ENCODE assay signal across 13 cellular contexts in the genomic region with DNA sequence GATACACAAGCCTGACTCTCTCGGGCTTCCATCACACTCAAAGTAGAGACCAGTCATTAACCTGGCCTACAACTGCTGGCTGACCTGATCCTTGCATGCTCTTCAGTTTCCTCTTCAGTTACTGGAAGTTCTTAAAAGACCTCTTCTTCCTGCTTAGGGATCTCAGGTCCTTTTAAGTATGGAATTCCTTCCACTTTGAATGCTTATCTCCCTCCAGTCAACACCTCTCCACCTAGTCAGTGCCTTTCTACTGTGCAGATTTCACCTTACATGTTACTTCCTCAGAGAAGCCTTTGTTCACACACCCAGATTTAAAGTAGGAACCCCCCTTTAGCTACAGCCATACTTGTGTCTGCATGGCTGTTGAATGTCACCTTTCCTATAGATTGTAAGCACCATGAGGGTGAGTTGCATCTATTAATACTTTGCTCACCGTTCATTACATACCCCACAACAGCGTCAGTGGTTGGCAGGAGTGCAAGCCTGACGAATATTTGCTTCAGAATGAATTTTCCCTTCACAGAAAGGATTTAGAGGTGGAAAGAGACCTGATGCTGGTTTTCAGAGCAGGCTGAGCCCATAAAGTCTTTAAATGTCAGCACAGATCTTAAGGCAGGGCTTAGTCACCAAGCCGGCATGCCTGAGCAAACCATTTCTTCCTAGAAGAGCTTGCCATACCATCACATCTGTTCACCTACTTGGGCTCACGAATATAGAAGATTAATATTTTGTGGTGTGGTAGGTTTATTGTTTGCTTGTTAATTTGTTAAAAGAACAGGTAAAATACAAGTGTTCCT.
A peak's percentile ranks its signal among the peaks of the same experiment; 100 is the strongest.
DNase-seq lines count a peak whose midpoint lies in the region; TF ChIP-seq lines count a peak whose summit lies in the region.
"Had no signal": no experiment of that assay in that cellular context is flagged by ENCODE, and none has a peak within 500 bp of the region (broad histone marks: within the 10 kb centered on the region; RNA-seq: fewer than 3 reads in every experiment).

No MANE protein-coding gene starts in this region.

- no peaks in the 10 kb centered on the region for H3K9me3 ChIP-seq in breast epithelium
- H3K9me3 ChIP-seq in WERI-Rb-1 (ENCODE audit: severe bottlenecking), result no peaks in the 10 kb centered on the region
- no peaks in the 10 kb centered on the region for H3K9me3 ChIP-seq in thyroid gland
- no peaks in the 10 kb centered on the region for H3K9me3 ChIP-seq in spleen

- H3K27me3 Mint-ChIP-seq in MCF 10A (ENCODE audit: insufficient read depth, unreplicated experiment), result no peaks in the 10 kb centered on the region
- H3K27me3 Mint-ChIP-seq: memory B cell had no signal

- POLR2A ChIA-PET in MCF 10A (lab: Yijun Ruan, JAX), result interaction anchor here (0.7 to 7.7 kb wide), 7 partner anchors 49 to 225 kb away, joined by 3 to 88 read pairs (median 3); a partner anchor contains a TSS

- CTCF ChIA-PET in MCF 10A (lab: Yijun Ruan, JAX), result interaction anchor here (0.5 to 3.9 kb wide), 5 partner anchors 65 to 352 kb away, joined by 3 to 16 read pairs (median 3); a partner anchor contains a TSS

- BruUV-seq in MCF 10A (replicated peaks; lab: Mats Ljungman, UMichigan), result no TSS peak

- H3K4me3 ChIP-seq in breast epithelium (no peak overlapping the region), WERI-Rb-1 (ENCODE audit: low read depth, low read length) (no peak overlapping the region), fibroblast of villous mesenchyme (ENCODE audit: low read depth, low read length) (no peak overlapping the region), thyroid gland (replicated peaks in 1 of 3) (no peak overlapping the region), spleen (no peak overlapping the region)

- TF ChIP-seq POLR2A in breast epithelium (IDR thresholded peaks at IDR 0.05) (no peak), thyroid gland (IDR thresholded peaks at IDR 0.05) (no peak), spleen (IDR thresholded peaks at IDR 0.05) (no peak)

- intact Hi-C loops in MCF 10A (cut with micrococcal nuclease) (loop anchor here (2.0 kb wide), 1 partner anchor 225 kb away; no protein-coding TSS in a partner anchor), breast epithelium (cut with DNase I; ENCODE audit: low total_unique reads) (no loop called here), thyroid gland (cut with DNase I) (no loop called here), spleen (cut with DNase I; ENCODE audit: low total_unique reads) (no loop called here)

- TF ChIP-seq CTCF in MCF 10A (IDR thresholded peaks at IDR 0.05; ENCODE audit: unreplicated experiment) (no peak), breast epithelium (IDR thresholded peaks at IDR 0.05) (no peak), WERI-Rb-1 (IDR thresholded peaks at IDR 0.05; ENCODE audit: low read depth, low read length) (no peak), fibroblast of villous mesenchyme (IDR thresholded peaks at IDR 0.05; ENCODE audit: insufficient read depth, low read depth, low read length) (no peak), thyroid gland (IDR thresholded peaks at IDR 0.05) (no peak), spleen (IDR thresholded peaks at IDR 0.05 in 8 of 11, conservative IDR thresholded peaks at IDR 0.05 in 3 of 11) (no peak)

- H3K27me3 ChIP-seq in breast epithelium, result no peaks in the 10 kb centered on the region
- no peaks in the 10 kb centered on the region for H3K27me3 ChIP-seq in WERI-Rb-1 (ENCODE audit: insufficient read depth, low read depth, severe bottlenecking)
- H3K27me3 ChIP-seq in thyroid gland, result no peaks in the 10 kb centered on the region
- no peaks in the 10 kb centered on the region for H3K27me3 ChIP-seq in spleen (replicated peaks in 1 of 7)

- H3K36me3 ChIP-seq in breast epithelium (no peaks in the 10 kb centered on the region), WERI-Rb-1 (no peaks in the 10 kb centered on the region), thyroid gland (no peaks in the 10 kb centered on the region), spleen (no peaks in the 10 kb centered on the region)

- no peaks in the 10 kb centered on the region for H3K36me3 Mint-ChIP-seq in MCF 10A (ENCODE audit: insufficient read depth, unreplicated experiment)
- H3K36me3 Mint-ChIP-seq: memory B cell had no signal

- H3K9me3 Mint-ChIP-seq in MCF 10A (ENCODE audit: unreplicated experiment), result no peaks in the 10 kb centered on the region
- H3K9me3 Mint-ChIP-seq: memory B cell had no signal

- H3K27ac ChIP-seq in breast epithelium, result no peak overlapping the region
- H3K27ac ChIP-seq in WERI-Rb-1, result peak overlapping the region; percentile 64
- peak overlapping the region; percentile 17 to 78 (median 27) for H3K27ac ChIP-seq in thyroid gland
- no peak overlapping the region for H3K27ac ChIP-seq in spleen
- H3K27ac ChIP-seq: SK-N-MC had no signal

- WGBS in thyroid gland, 2 donors, result 92 to 95% methylated on average over 6 of the region's 6 CpGs
- 93 to 97% (median 95%) methylated on average over 6 of the region's 6 CpGs for WGBS in spleen, 5 donors

- DNase-seq in MCF 10A (ENCODE audit: unreplicated experiment), result peak; percentile 33
- no peak for DNase-seq in breast epithelium (ENCODE audit: low spot score in 2 of 2)
- peak; percentile 41 for DNase-seq in WERI-Rb-1
- DNase-seq in fibroblast of villous mesenchyme (ENCODE audit: low read depth), result peak; percentile 59
- DNase-seq in thyroid gland, result no peak
- no peak for DNase-seq in SW480 (ENCODE audit: low spot score)
- no peak for DNase-seq in NCI-H2227 (lab: John Stamatoyannopoulos, UW; ENCODE audit: unreplicated experiment)
- DNase-seq in spleen, result no peak
- DNase-seq: activated naive CD4-positive, alpha-beta T cell; NCI-H2107; stimulated activated CD4-positive, alpha-beta T cell treated with anti-CD3 and anti-CD28 coated beads, Interleukin-12 subunit alpha, Interleukin-12 subunit beta, amount 100 ng/mL, for 4 hours had no signal

- H3K4me1 Mint-ChIP-seq in MCF 10A (ENCODE audit: insufficient read depth, unreplicated experiment), result peaks cover 41% of the 10 kb centered on the region
- H3K4me1 Mint-ChIP-seq: memory B cell had no signal

- H3K27ac Mint-ChIP-seq in MCF 10A (ENCODE audit: low read depth, unreplicated experiment), result peak overlapping the region; percentile 79
- H3K27ac Mint-ChIP-seq: memory B cell had no signal

- H3K4me3 Mint-ChIP-seq in MCF 10A (ENCODE audit: unreplicated experiment), result no peak overlapping the region
- H3K4me3 Mint-ChIP-seq: memory B cell had no signal

- H3K4me1 ChIP-seq in breast epithelium (peaks cover 0 to 8% of the 10 kb centered on the region in 2 donors), thyroid gland (peaks cover 78 to 90% of the 10 kb centered on the region in 2 donors), spleen (peaks cover 0 to 21% (median 1%) of the 10 kb centered on the region in 6 donors)

Comparison
In these comparisons a context has a peak if more than half of its experiments do, and no peak if none do; other contexts are left out.
1. DNase-seq: peak in MCF 10A (single experiment), WERI-Rb-1 (single experiment) and fibroblast of villous mesenchyme (single experiment); none in breast epithelium (0 of 2), thyroid gland (0 of 2), SW480 (single experiment), NCI-H2227 (single experiment) and spleen (single experiment).
2. H3K27ac ChIP-seq: peak in WERI-Rb-1 (single experiment) and thyroid gland (3 of 3); none in breast epithelium (0 of 2) and spleen (0 of 8).